15 cellular contexts compared by ENCODE assay signal in the genomic region with DNA sequence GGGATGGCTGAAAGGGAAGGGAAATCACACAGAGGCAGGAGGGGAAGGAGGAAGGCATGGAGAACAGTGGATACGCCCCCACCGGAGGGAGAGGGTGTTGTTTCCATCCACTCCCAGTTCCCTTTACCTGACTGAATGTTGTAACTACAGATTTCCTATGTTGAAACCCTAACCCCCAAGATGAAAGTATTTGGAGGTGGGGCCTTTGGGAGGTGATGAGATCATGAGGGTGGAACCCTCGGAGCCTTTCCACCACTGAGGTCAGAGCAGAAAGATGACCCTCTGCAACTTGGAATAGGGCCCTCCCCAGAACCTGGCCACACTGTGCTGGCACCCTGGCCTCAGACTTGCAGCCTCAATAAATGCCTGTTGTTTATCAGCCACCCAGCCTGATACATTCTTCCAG. TPM values are rescaled to one million over a fixed set of nuclear protein-coding genes. Genes with fewer than 3 reads are reported as not detected.
DNase-seq lines count a peak whose midpoint lies in the region; ATAC-seq and TF ChIP-seq lines count a peak whose summit lies in the region.
"Had no signal": no experiment of that assay in that cellular context is flagged by ENCODE, and none has a peak within 500 bp of the region (broad histone marks: within the 10 kb centered on the region; RNA-seq: fewer than 3 reads in every experiment).

No MANE protein-coding gene starts in this region.

- TF ChIP-seq CTCF in epithelial cell of esophagus (IDR thresholded peaks at IDR 0.05; ENCODE audit: insufficient read depth, low read depth, low read length, missing control alignments) (no peak), GM13977 (IDR thresholded peaks at IDR 0.05; ENCODE audit: extremely low read depth, insufficient read depth, missing control alignments) (no peak)

- H3K27me3 Mint-ChIP-seq in naive thymus-derived CD4-positive, alpha-beta T cell, result peaks cover 15 to 34% (median 20%) of the 10 kb centered on the region in 5 donors

- H3K9me3 Mint-ChIP-seq in naive thymus-derived CD4-positive, alpha-beta T cell, result no peaks in the 10 kb centered on the region

- H3K4me3 Mint-ChIP-seq in naive thymus-derived CD4-positive, alpha-beta T cell, result no peak overlapping the region

- intact Hi-C loops in naive thymus-derived CD4-positive, alpha-beta T cell (cut with micrococcal nuclease), result loop anchor here in 1 of 2 donors (5.0 to 10.0 kb wide), 2 partner anchors 90 to 668 kb away; no protein-coding TSS in a partner anchor

- peaks cover 0 to 15% (median 5%) of the 10 kb centered on the region in 7 donors for H3K4me1 Mint-ChIP-seq in naive thymus-derived CD4-positive, alpha-beta T cell

- POLR2A ChIA-PET in naive thymus-derived CD4-positive, alpha-beta T cell (lab: Charles Lee), result no interaction called here

- DNase-seq in GF-D8 (lab: John Stamatoyannopoulos, UW) (peak; percentile 58), NOMO-1 treated with DMSO at 0.1 percent for 48 hours (lab: John Stamatoyannopoulos, UW; ENCODE audit: unreplicated experiment) (peak; percentile 46), epithelial cell of esophagus (ENCODE audit: low read depth) (peak; percentile 47), myocyte (ENCODE audit: low read depth) (peak; percentile 78), GM13977 (ENCODE audit: low spot score) (no peak), NCI-H82 treated with DMSO at 0.1 percent for 48 hours (lab: John Stamatoyannopoulos, UW; ENCODE audit: unreplicated experiment) (no peak)
- DNase-seq in naive thymus-derived CD4-positive, alpha-beta T cell, result no peak
- DNase-seq in effector memory CD4-positive, alpha-beta T cell, result no peak
- DNase-seq: activated T-cell treated with anti-CD3 and anti-CD28 coated beads, Interleukin-2, amount 50 U/mL, for 1 hour; esophagus squamous epithelium; NCI-H1105 treated with DMSO at 0.1 percent for 48 hours; NCI-H446 treated with DMSO at 0.1 percent for 48 hours; stimulated activated CD4-positive, alpha-beta T cell treated with anti-CD3 and anti-CD28 coated beads, Interleukin-15, amount 100 ng/mL, for 24 hours; T-helper 2 cell had no signal

- H3K9me3 ChIP-seq in naive thymus-derived CD4-positive, alpha-beta T cell (ENCODE audit: control insufficient read depth in 2 of 3, low read length in 3 of 3), result no peaks in the 10 kb centered on the region
- H3K9me3 ChIP-seq in effector memory CD4-positive, alpha-beta T cell (ENCODE audit: control insufficient read depth, low read length), result no peaks in the 10 kb centered on the region
- H3K9me3 ChIP-seq: esophagus squamous epithelium had no signal

- CTCF ChIA-PET in naive thymus-derived CD4-positive, alpha-beta T cell (lab: Charles Lee), result interaction anchor here (1.1 to 2.2 kb wide), 2 partner anchors 9 to 172 kb away, joined by 5 to 10 read pairs; no protein-coding TSS in a partner anchor

- in situ Hi-C loops in GM13977 (cut with MboI; ENCODE audit: low pct_unique_long_range_greater_than_20kb, low sequenced_read_pairs, unreplicated experiment), result no loop called here

- no peak overlapping the region for H3K27ac ChIP-seq in naive thymus-derived CD4-positive, alpha-beta T cell (ENCODE audit: low read depth, low read length)
- H3K27ac ChIP-seq in effector memory CD4-positive, alpha-beta T cell (ENCODE audit: insufficient read depth, low read length, poor library complexity, severe bottlenecking), result no peak overlapping the region
- H3K27ac ChIP-seq: esophagus squamous epithelium had no signal

- no peaks in the 10 kb centered on the region for H3K36me3 Mint-ChIP-seq in naive thymus-derived CD4-positive, alpha-beta T cell

- H3K4me1 ChIP-seq in naive thymus-derived CD4-positive, alpha-beta T cell (ENCODE audit: control insufficient read depth in 2 of 2, insufficient read depth in 2 of 2, low read length in 2 of 2), result no peaks in the 10 kb centered on the region
- H3K4me1 ChIP-seq in effector memory CD4-positive, alpha-beta T cell (ENCODE audit: control insufficient read depth, insufficient read depth, low read length, poor library complexity, severe bottlenecking), result no peaks in the 10 kb centered on the region

- ATAC-seq in naive thymus-derived CD4-positive, alpha-beta T cell, result no peak

- no peak overlapping the region for H3K4me3 ChIP-seq in epithelial cell of esophagus (ENCODE audit: low read length)
- no peak overlapping the region for H3K4me3 ChIP-seq in naive thymus-derived CD4-positive, alpha-beta T cell (ENCODE audit: low read length)
- no peak overlapping the region for H3K4me3 ChIP-seq in effector memory CD4-positive, alpha-beta T cell (ENCODE audit: insufficient read depth, low read depth, low read length, poor library complexity, severe bottlenecking)
- H3K4me3 ChIP-seq: esophagus squamous epithelium had no signal

- H3K36me3 ChIP-seq in naive thymus-derived CD4-positive, alpha-beta T cell (ENCODE audit: control insufficient read depth in 2 of 3, insufficient read depth in 3 of 3, low read length in 3 of 3), result no peaks in the 10 kb centered on the region
- H3K36me3 ChIP-seq in effector memory CD4-positive, alpha-beta T cell (ENCODE audit: control insufficient read depth, insufficient read depth, low read length), result no peaks in the 10 kb centered on the region
- H3K36me3 ChIP-seq: esophagus squamous epithelium had no signal

- no peaks in the 10 kb centered on the region for H3K27me3 ChIP-seq in naive thymus-derived CD4-positive, alpha-beta T cell (ENCODE audit: control insufficient read depth in 2 of 2, insufficient read depth in 2 of 2, low read length in 2 of 2)
- no peaks in the 10 kb centered on the region for H3K27me3 ChIP-seq in effector memory CD4-positive, alpha-beta T cell (replicated peaks; ENCODE audit: control insufficient read depth, insufficient read depth, low read length, poor library complexity, severe bottlenecking)

- no peak overlapping the region for H3K27ac Mint-ChIP-seq in naive thymus-derived CD4-positive, alpha-beta T cell

RNA-seq across cellular contexts. Expression of a gene that starts 48.6 kb away (rescaled TPM):
- 0.68 and 2.2 TPM in 2 replicates for total RNA-seq in myocyte
- not detected for polyA plus RNA-seq in myocyte (2012)
- not detected for total RNA-seq in naive thymus-derived CD4-positive, alpha-beta T cell
- not detected for polyA plus RNA-seq in naive thymus-derived CD4-positive, alpha-beta T cell
- total RNA-seq: esophagus squamous epithelium, mononuclear cell had no signal

RNA-seq across cellular contexts. Expression of a gene that starts 49.5 kb away (rescaled TPM):
- total RNA-seq in myocyte, result 29.4 and 34.8 TPM in 2 replicates
- 21.0 TPM for polyA plus RNA-seq in myocyte (2012)
- 100 to 1,000 TPM in 4 of 5 experiments, 10 to 100 TPM in 1; 90.2 to 177 (median 164) TPM for total RNA-seq in naive thymus-derived CD4-positive, alpha-beta T cell
- 10 to 100 TPM; 43.7 to 78.8 TPM for polyA plus RNA-seq in naive thymus-derived CD4-positive, alpha-beta T cell

Comparison
In these comparisons a context has a peak if more than half of its experiments do, and no peak if none do; other contexts are left out.
1. DNase-seq: peak in GF-D8 (single experiment), NOMO-1 treated with DMSO at 0.1 percent for 48 hours (single experiment), epithelial cell of esophagus (single experiment) and myocyte (single experiment); none in GM13977 (single experiment), naive thymus-derived CD4-positive, alpha-beta T cell (0 of 9), NCI-H82 treated with DMSO at 0.1 percent for 48 hours (single experiment) and effector memory CD4-positive, alpha-beta T cell (0 of 3).